ENCODE assay signal across 9 cellular contexts in genomic region chr2:238947920-238948710, GRCh38.
A peak's percentile ranks its signal among the peaks of the same experiment; 100 is the strongest.
DNase-seq lines count a peak whose midpoint lies in the region; FAIRE-seq and TF ChIP-seq lines count a peak whose summit lies in the region.
"Had no signal": no experiment of that assay in that cellular context is flagged by ENCODE, and none has a peak within 500 bp of the region (broad histone marks: within the 10 kb centered on the region; RNA-seq: fewer than 3 reads in every experiment).

No MANE protein-coding gene starts in this region.

- peaks cover 10% of the 10 kb centered on the region for H3K27me3 Mint-ChIP-seq in nephron progenitor cell (ENCODE audit: low read depth, poor library complexity)

- no peaks in the 10 kb centered on the region for H3K79me2 ChIP-seq in ACC112 (ENCODE audit: control insufficient read depth, insufficient read depth, low read length, unreplicated experiment)

- peak; percentile 79 for FAIRE-seq in HTR-8/SVneo (lab: Jason Lieb, UNC)
- FAIRE-seq: small intestine had no signal

- no peak overlapping the region for H3K4me3 ChIP-seq in ACC112 (ENCODE audit: low read depth, low read length)
- H3K4me3 ChIP-seq in adipocyte (ENCODE audit: low read length) = peak overlapping the region; percentile 62

- H2AFZ ChIP-seq in ACC112 (ENCODE audit: low read length, unreplicated experiment) = peak overlapping the region; percentile 13

- H3K4me1 Mint-ChIP-seq in nephron progenitor cell = peaks cover 22% of the 10 kb centered on the region

- H3K36me3 Mint-ChIP-seq in nephron progenitor cell (ENCODE audit: low read depth) = no peaks in the 10 kb centered on the region

- DNase-seq in HTR-8/SVneo (ENCODE audit: insufficient read length, low spot score) (peak; percentile 72), adipocyte (ENCODE audit: low read depth) (peak; percentile 43), iris pigment epithelial cell (ENCODE audit: low read depth) (peak; percentile 81), nephron progenitor cell (no peak), NCI-H2171 treated with DMSO at 0.1 percent for 48 hours (lab: John Stamatoyannopoulos, UW) (no peak), activated T-cell treated with anti-CD3 and anti-CD28 coated beads for 4 hours (no peak)
- DNase-seq in effector CD4-positive, alpha-beta T cell = no peak
- DNase-seq: small intestine had no signal

- H3K9me3 Mint-ChIP-seq in nephron progenitor cell = no peaks in the 10 kb centered on the region

- no peak overlapping the region for H3K27ac Mint-ChIP-seq in nephron progenitor cell

- H3K4me1 ChIP-seq in ACC112 (ENCODE audit: control insufficient read depth, insufficient read depth, low read length, unreplicated experiment) = peaks cover 20% of the 10 kb centered on the region
- H3K4me1 ChIP-seq in adipocyte (ENCODE audit: control insufficient read depth, insufficient read depth, low read length) = peaks cover 29% of the 10 kb centered on the region

- no peaks in the 10 kb centered on the region for H3K9me3 ChIP-seq in adipocyte (ENCODE audit: control insufficient read depth, low read length)

- no peak for TF ChIP-seq CTCF in nephron progenitor cell (IDR thresholded peaks at IDR 0.05)

- no peaks in the 10 kb centered on the region for H3K27me3 ChIP-seq in ACC112 (ENCODE audit: insufficient read depth, low read length)
- H3K27me3 ChIP-seq in adipocyte (replicated peaks; ENCODE audit: control insufficient read depth, insufficient read depth, low read length) = no peaks in the 10 kb centered on the region

- no peak overlapping the region for H3K4me3 Mint-ChIP-seq in nephron progenitor cell

- no peaks in the 10 kb centered on the region for H3K36me3 ChIP-seq in ACC112 (ENCODE audit: insufficient read depth, low read length)
- no peaks in the 10 kb centered on the region for H3K36me3 ChIP-seq in adipocyte (ENCODE audit: control insufficient read depth, insufficient read depth, low read length, severe bottlenecking)

- peak overlapping the region; percentile 41 for H3K9ac ChIP-seq in adipocyte (ENCODE audit: low read length)

- peak overlapping the region; percentile 86 for H3K27ac ChIP-seq in ACC112 (ENCODE audit: low read depth, low read length)

Comparison
In these comparisons a context has a peak if more than half of its experiments do, and no peak if none do; other contexts are left out.
1. DNase-seq: peak in HTR-8/SVneo (single experiment), adipocyte (single experiment) and iris pigment epithelial cell (single experiment); none in nephron progenitor cell (single experiment), NCI-H2171 treated with DMSO at 0.1 percent for 48 hours (single experiment), activated T-cell treated with anti-CD3 and anti-CD28 coated beads for 4 hours (single experiment) and effector CD4-positive, alpha-beta T cell (single experiment).